8 cellular contexts compared by ENCODE assay signal in the genomic region with DNA sequence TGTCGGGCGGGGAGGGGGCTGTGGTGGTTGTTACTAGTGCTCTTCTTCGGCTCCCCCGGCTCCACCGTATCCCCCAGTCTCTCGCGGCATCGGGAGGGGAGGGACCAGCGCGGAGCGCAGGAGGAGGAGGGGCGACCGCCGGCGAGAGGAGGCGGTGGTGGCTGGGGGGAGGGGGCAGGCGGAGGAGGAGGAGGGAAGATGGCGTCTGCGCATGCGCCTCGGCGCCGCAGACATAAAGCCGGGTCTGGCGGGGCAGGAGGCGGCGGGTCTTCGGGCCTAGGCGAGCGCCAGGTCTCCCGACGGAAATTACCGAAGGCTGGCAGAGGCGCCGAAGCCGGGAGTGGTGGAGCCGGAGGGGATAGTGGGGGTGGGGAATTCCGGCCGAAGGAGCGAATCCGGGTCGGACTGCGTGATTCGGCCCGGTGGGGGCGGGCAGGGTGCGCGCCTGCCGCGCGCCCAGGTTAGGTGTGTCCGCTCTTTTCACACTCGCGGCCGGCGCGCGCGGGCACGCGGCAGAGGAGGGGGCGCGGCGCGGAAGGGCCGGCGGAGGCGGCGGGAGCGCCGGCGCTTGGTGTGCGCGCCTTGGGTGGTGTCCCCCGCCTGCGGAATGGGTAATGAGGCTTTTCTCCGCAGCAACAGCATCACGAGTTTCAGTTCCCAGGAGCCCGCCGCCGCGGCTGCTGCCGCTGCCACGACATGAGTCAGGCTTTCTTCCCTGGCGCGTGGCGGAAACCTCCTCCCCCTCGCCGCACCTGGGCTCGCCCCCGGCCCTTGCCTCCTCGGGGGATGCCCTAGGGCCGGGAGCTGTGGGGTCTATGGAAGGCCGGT. TPM values are rescaled to one million over a fixed set of nuclear protein-coding genes. Genes with fewer than 3 reads are reported as not detected.
DNase-seq lines count a peak whose midpoint lies in the region; ATAC-seq, FAIRE-seq and TF ChIP-seq lines count a peak whose summit lies in the region.

No MANE protein-coding gene starts in this region.

- TF ChIP-seq CTCF in WERI-Rb-1 (IDR thresholded peaks at IDR 0.05; ENCODE audit: low read depth, low read length) (no peak), mammary epithelial cell (conservative IDR thresholded peaks at IDR 0.05 in 1 of 2, IDR thresholded peaks at IDR 0.05 in 1 of 2; ENCODE audit: extremely low read depth in 1 of 2, insufficient read depth in 1 of 2, low read depth in 1 of 2, low read length in 2 of 2) (no peak)

- in situ Hi-C loops in mammary epithelial cell (cut with MboI; ENCODE audit: low sequenced_read_pairs in 2 of 2) = no loop called here

- H3K4me3 ChIP-seq in ACC112 (ENCODE audit: low read depth, low read length) = peak overlapping the region; percentile 92
- peak overlapping the region; percentile 80 for H3K4me3 ChIP-seq in WERI-Rb-1 (ENCODE audit: low read depth, low read length)
- H3K4me3 ChIP-seq in mammary epithelial cell (replicated peaks in 1 of 3; ENCODE audit: insufficient read depth in 1 of 3, low read depth in 2 of 3, low read length in 3 of 3) = peak overlapping the region; percentile 82 to 88 (median 85)
- H3K4me3 ChIP-seq in small intestine (ENCODE audit: low read depth in 1 of 2, low read length in 2 of 2) = peak overlapping the region; percentile 87 to 89

- dilution Hi-C loops in mammary epithelial cell (cut with HindIII; ENCODE audit: low sequenced_read_pairs) = no loop called here

- BruUV-seq in mammary epithelial cell (replicated peaks; lab: Mats Ljungman, UMichigan) = no TSS peak

- DNase-seq in NCI-H2196 (lab: John Stamatoyannopoulos, UW; ENCODE audit: unreplicated experiment) (peak; percentile 87), WERI-Rb-1 (peak; percentile 98), mammary epithelial cell (peak; percentile 93), iPS-NIHi11 (ENCODE audit: low spot score) (peak; percentile 93), small intestine (peak; percentile 94)

- intact Hi-C loops in mammary epithelial cell (cut with micrococcal nuclease) = loop anchor here (1.0 to 10.0 kb wide), 8 partner anchors 55 to 397 kb away; no protein-coding TSS in a partner anchor

- peak overlapping the region; percentile 99 for H3K4me2 ChIP-seq in mammary epithelial cell (ENCODE audit: insufficient read depth, low read depth, low read length)

- peak overlapping the region; percentile 80 for H2AFZ ChIP-seq in ACC112 (ENCODE audit: low read length, unreplicated experiment)
- peak overlapping the region; percentile 94 for H2AFZ ChIP-seq in mammary epithelial cell (ENCODE audit: low read depth, low read length)

- H3K4me1 ChIP-seq in ACC112 (ENCODE audit: control insufficient read depth, insufficient read depth, low read length, unreplicated experiment) (peaks cover 38% of the 10 kb centered on the region), mammary epithelial cell (ENCODE audit: insufficient read depth, low read length) (peaks cover 36% of the 10 kb centered on the region), small intestine (ENCODE audit: control insufficient read depth in 2 of 2, insufficient read depth in 1 of 2, low read depth in 1 of 2, low read length in 1 of 2) (peaks cover 7 to 12% of the 10 kb centered on the region in 2 donors)

- H3K79me2 ChIP-seq in ACC112 (ENCODE audit: control insufficient read depth, insufficient read depth, low read length, unreplicated experiment) (peaks cover 48% of the 10 kb centered on the region), mammary epithelial cell (ENCODE audit: insufficient read depth, low read length) (peaks cover 46% of the 10 kb centered on the region)

- no peaks in the 10 kb centered on the region for H3K36me3 ChIP-seq in ACC112 (ENCODE audit: insufficient read depth, low read length)
- peaks cover 13% of the 10 kb centered on the region for H3K36me3 ChIP-seq in WERI-Rb-1
- no peaks in the 10 kb centered on the region for H3K36me3 ChIP-seq in mammary epithelial cell (ENCODE audit: insufficient read depth, low read length)
- no peaks in the 10 kb centered on the region for H3K36me3 ChIP-seq in small intestine (ENCODE audit: control insufficient read depth in 2 of 2, insufficient read depth in 2 of 2, low read length in 2 of 2)

- ATAC-seq in GM18870 (IDR thresholded peaks at IDR 0.05; ENCODE audit: unreplicated experiment) (peak; percentile 79), HG03108 (IDR thresholded peaks at IDR 0.05; ENCODE audit: unreplicated experiment) (peak; percentile 61)

- no peak for FAIRE-seq in small intestine (lab: Jason Lieb, UNC)

- H4K20me1 ChIP-seq in mammary epithelial cell (ENCODE audit: insufficient read depth, low read length) = no peaks in the 10 kb centered on the region

- H3K27me3 ChIP-seq in ACC112 (ENCODE audit: insufficient read depth, low read length) (no peaks in the 10 kb centered on the region), WERI-Rb-1 (ENCODE audit: insufficient read depth, low read depth, severe bottlenecking) (no peaks in the 10 kb centered on the region), mammary epithelial cell (ENCODE audit: insufficient read depth, low read length) (no peaks in the 10 kb centered on the region), small intestine (ENCODE audit: control insufficient read depth in 2 of 2, insufficient read depth in 2 of 2, low read length in 2 of 2) (no peaks in the 10 kb centered on the region)

- 0% methylated on average over 5 of the region's 94 CpGs for WGBS in mammary epithelial cell (ENCODE audit: low coverage, missing lambda C conversion rate)
- 1% methylated on average over 59 to 94 of the region's 94 CpGs for WGBS in small intestine, 3 donors

- CTCF ChIA-PET in mammary epithelial cell (lab: Charles Lee; ENCODE audit: low non-redundant PET) = no interaction called here

- H3K9ac ChIP-seq in mammary epithelial cell (ENCODE audit: insufficient read depth, low read length) = peak overlapping the region; percentile 87

- H3K27ac ChIP-seq in ACC112 (ENCODE audit: low read depth, low read length) (peak overlapping the region; percentile 91), WERI-Rb-1 (peak overlapping the region; percentile 82), mammary epithelial cell (ENCODE audit: insufficient read depth, low read depth, low read length) (peak overlapping the region; percentile 83), small intestine (ENCODE audit: low read depth in 1 of 2, low read length in 1 of 2) (peak overlapping the region; percentile 92 to 93)

- no peaks in the 10 kb centered on the region for H3K9me3 ChIP-seq in WERI-Rb-1 (ENCODE audit: severe bottlenecking)
- H3K9me3 ChIP-seq in mammary epithelial cell (replicated peaks; ENCODE audit: insufficient read depth, low read length) = no peaks in the 10 kb centered on the region
- H3K9me3 ChIP-seq in small intestine (ENCODE audit: control insufficient read depth, low read depth) = no peaks in the 10 kb centered on the region

RNA-seq across cellular contexts. Expression of gene TSC22D1, which starts 1.3 kb away (rescaled TPM):
- 100 to 1,000 TPM in 1 of 2 donors, 10 to 100 TPM in 1; 73.3 to 103 TPM for total RNA-seq in mammary epithelial cell
- polyA plus RNA-seq in mammary epithelial cell (85.6 TPM), small intestine (100 to 1,000 TPM in 1 of 3 donors, 10 to 100 TPM in 2; 51.6 to 101 (median 72.5) TPM)
- 81.2 TPM for polyA minus RNA-seq in mammary epithelial cell

Comparison
In these comparisons a context has a peak if more than half of its experiments do, and no peak if none do; other contexts are left out.
1. Peak in every context shown above with its lines: DNase-seq, ATAC-seq, H3K4me3 ChIP-seq and H3K27ac ChIP-seq.